ENCODE assay signal across 13 cellular contexts in genomic region chr5:9348296-9348996, GRCh38.
DNase-seq lines count a peak whose midpoint lies in the region; ATAC-seq, FAIRE-seq and TF ChIP-seq lines count a peak whose summit lies in the region.
"Had no signal": no experiment of that assay in that cellular context is flagged by ENCODE, and none has a peak within 500 bp of the region (broad histone marks: within the 10 kb centered on the region; RNA-seq: fewer than 3 reads in every experiment).

No MANE protein-coding gene starts in this region.

- H3K36me3 ChIP-seq in left ventricle myocardium inferior (no peaks in the 10 kb centered on the region), astrocyte (ENCODE audit: insufficient read depth, low read length) (no peaks in the 10 kb centered on the region), thoracic aorta (no peaks in the 10 kb centered on the region)
- H3K36me3 ChIP-seq: prostate gland had no signal

- intact Hi-C loops in Right ventricle myocardium superior (cut with DNase I): no loop called here
- intact Hi-C loops in left ventricle myocardium inferior (cut with micrococcal nuclease): no loop called here

- no peak overlapping the region for H3K27ac Mint-ChIP-seq in astrocyte (ENCODE audit: unreplicated experiment)
- H3K27ac Mint-ChIP-seq: activated CD4-positive, alpha-beta T cell treated with anti-CD3 and anti-CD28 coated beads, Interleukin-2, amount 10 ng/mL, durations not matched to agents 7 days and 5 days had no signal

- H3K4me1 ChIP-seq in left ventricle myocardium inferior: peaks cover 25% of the 10 kb centered on the region
- H3K4me1 ChIP-seq in astrocyte (ENCODE audit: insufficient read depth, low read length): peaks cover 21% of the 10 kb centered on the region
- peaks cover 8 to 18% of the 10 kb centered on the region in 2 donors for H3K4me1 ChIP-seq in thoracic aorta (ENCODE audit: control insufficient read depth in 1 of 2, low read depth in 2 of 2)
- H3K4me1 ChIP-seq: prostate gland had no signal

- peaks cover 1% of the 10 kb centered on the region for H3K9me3 Mint-ChIP-seq in astrocyte (ENCODE audit: unreplicated experiment)
- H3K9me3 Mint-ChIP-seq: activated CD4-positive, alpha-beta T cell treated with anti-CD3 and anti-CD28 coated beads, Interleukin-2, amount 10 ng/mL, durations not matched to agents 7 days and 5 days had no signal

- peaks cover 1% of the 10 kb centered on the region for H3K36me3 Mint-ChIP-seq in astrocyte (ENCODE audit: low read depth, unreplicated experiment)

- ATAC-seq in Right ventricle myocardium superior (ENCODE audit: poor library complexity) (peak; percentile 61), thoracic aorta (ENCODE audit: insufficient number of reproducible peaks, low FRiP score, low read depth) (peak; percentile 33)

- no peaks in the 10 kb centered on the region for H3K27me3 ChIP-seq in left ventricle myocardium inferior (ENCODE audit: low read depth)
- H3K27me3 ChIP-seq in astrocyte (ENCODE audit: insufficient read depth, low read length): no peaks in the 10 kb centered on the region
- H3K27me3 ChIP-seq in thoracic aorta (replicated peaks; ENCODE audit: insufficient read depth): no peaks in the 10 kb centered on the region

- H3K9me3 ChIP-seq in left ventricle myocardium inferior (replicated peaks) (no peaks in the 10 kb centered on the region), astrocyte (ENCODE audit: insufficient read depth, low read depth, low read length) (no peaks in the 10 kb centered on the region), thoracic aorta (no peaks in the 10 kb centered on the region)
- H3K9me3 ChIP-seq: prostate gland had no signal

- H3K27ac ChIP-seq in left ventricle myocardium inferior (replicated peaks) (no peak overlapping the region), astrocyte (ENCODE audit: low read depth, low read length) (peak overlapping the region; percentile 35), thoracic aorta (no peak overlapping the region)
- H3K27ac ChIP-seq: prostate gland had no signal

- no peaks in the 10 kb centered on the region for H3K79me2 ChIP-seq in astrocyte (ENCODE audit: insufficient read depth, low read length)

- TF ChIP-seq CTCF in left ventricle myocardium inferior (IDR thresholded peaks at IDR 0.05; ENCODE audit: borderline replicate concordance): no peak
- no peak for TF ChIP-seq CTCF in astrocyte (IDR thresholded peaks at IDR 0.05; ENCODE audit: insufficient read depth, low read depth, low read length)
- TF ChIP-seq CTCF in thoracic aorta (IDR thresholded peaks at IDR 0.05): no peak
- no peak for TF ChIP-seq CTCF in GM20000 (IDR thresholded peaks at IDR 0.05; ENCODE audit: extremely low read depth, missing control alignments)

- H2AFZ ChIP-seq in astrocyte (ENCODE audit: low read depth, low read length): no peak overlapping the region

- no peak overlapping the region for H3K4me3 Mint-ChIP-seq in astrocyte (ENCODE audit: unreplicated experiment)
- H3K4me3 Mint-ChIP-seq: activated CD4-positive, alpha-beta T cell treated with anti-CD3 and anti-CD28 coated beads, Interleukin-2, amount 10 ng/mL, durations not matched to agents 7 days and 5 days had no signal

- DNase-seq in Right ventricle myocardium superior (no peak), left ventricle myocardium inferior (no peak), astrocyte (ENCODE audit: low read depth) (peak; percentile 94), hepatic stellate cell (ENCODE audit: low spot score) (peak; percentile 33), thoracic aorta (ENCODE audit: low spot score) (no peak), GM20000 (ENCODE audit: low spot score) (no peak), HuH-7 (ENCODE audit: low spot score) (no peak)
- no peak for DNase-seq in activated CD4-positive, alpha-beta T cell treated with anti-CD3 and anti-CD28 coated beads, Interleukin-2, amount 50 U/mL, for 1 hour
- DNase-seq: 8988T; activated CD4-positive, alpha-beta T cell treated with anti-CD3 and anti-CD28 coated beads, Interleukin-2, amount 10 ng/mL, durations not matched to agents 7 days and 5 days; activated effector memory CD4-positive, alpha-beta T cell treated with anti-CD3 and anti-CD28 coated beads, Interleukin-2, amount 50 U/mL, for 16 hours; DMS79 treated with DMSO at 0.1 percent for 48 hours had no signal

- FAIRE-seq in astrocyte (lab: Jason Lieb, UNC): peak; percentile 78

- H3K4me3 ChIP-seq in left ventricle myocardium inferior (no peak overlapping the region), astrocyte (ENCODE audit: insufficient read depth, low read depth, low read length) (no peak overlapping the region), thoracic aorta (no peak overlapping the region)
- H3K4me3 ChIP-seq: prostate gland had no signal

- no peaks in the 10 kb centered on the region for H4K20me1 ChIP-seq in astrocyte (ENCODE audit: insufficient read depth, low read length)

- no peaks in the 10 kb centered on the region for H3K27me3 Mint-ChIP-seq in astrocyte (ENCODE audit: low read depth, unreplicated experiment)
- H3K27me3 Mint-ChIP-seq: activated CD4-positive, alpha-beta T cell treated with anti-CD3 and anti-CD28 coated beads, Interleukin-2, amount 10 ng/mL, durations not matched to agents 7 days and 5 days had no signal

- H3K9ac ChIP-seq in astrocyte (ENCODE audit: low read length): no peak overlapping the region

- peaks cover 43% of the 10 kb centered on the region for H3K4me1 Mint-ChIP-seq in astrocyte (ENCODE audit: low read depth, unreplicated experiment)
- H3K4me1 Mint-ChIP-seq: activated CD4-positive, alpha-beta T cell treated with anti-CD3 and anti-CD28 coated beads, Interleukin-2, amount 10 ng/mL, durations not matched to agents 7 days and 5 days had no signal

- peak overlapping the region; percentile 41 for H3K4me2 ChIP-seq in astrocyte (ENCODE audit: low read length)

Comparison
In these comparisons a context has a peak if more than half of its experiments do, and no peak if none do; other contexts are left out.
1. DNase-seq: peak in astrocyte (single experiment) and hepatic stellate cell (single experiment); none in Right ventricle myocardium superior (single experiment), left ventricle myocardium inferior (single experiment), thoracic aorta (single experiment), GM20000 (single experiment), activated CD4-positive, alpha-beta T cell treated with anti-CD3 and anti-CD28 coated beads, Interleukin-2, amount 50 U/mL, for 1 hour (single experiment) and HuH-7 (single experiment).